17 cellular contexts compared by ENCODE assay signal in the genomic region with DNA sequence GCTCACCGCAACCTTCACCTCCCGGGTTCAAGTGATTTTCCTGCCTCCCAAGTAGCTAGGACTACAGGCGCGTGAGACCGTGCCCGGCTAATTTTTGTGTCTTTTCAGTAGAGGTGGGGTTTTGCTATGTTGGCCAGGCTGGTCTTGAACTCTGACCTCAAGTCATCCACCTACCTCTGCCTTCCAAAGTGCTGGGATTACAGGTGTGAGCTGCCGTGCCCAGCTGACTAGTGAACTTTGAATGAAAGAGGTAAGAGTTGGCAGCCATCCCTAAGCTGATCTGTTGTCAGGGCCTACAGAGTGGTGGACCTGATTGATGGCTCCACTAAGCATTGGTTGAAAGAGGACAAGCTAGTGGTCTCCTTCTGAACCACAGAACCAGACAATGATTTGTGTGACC.
"Had no signal": no experiment of that assay in that cellular context is flagged by ENCODE, and none has a peak within 500 bp of the region (broad histone marks: within the 10 kb centered on the region; RNA-seq: fewer than 3 reads in every experiment).

No MANE protein-coding gene starts in this region.

- H3K27ac ChIP-seq: heart left ventricle, suprapubic skin, upper lobe of left lung had no signal

- H3K4me3 ChIP-seq: dorsolateral prefrontal cortex, heart left ventricle, suprapubic skin, upper lobe of left lung had no signal

- H3K27ac Mint-ChIP-seq: activated CD4-positive, alpha-beta memory T cell treated with anti-CD3 and anti-CD28 coated beads for 36 hours; activated naive CD4-positive, alpha-beta T cell treated with anti-CD3 and anti-CD28 coated beads, Interleukin-2, amount 10 ng/mL, durations not matched to agents 7 days and 5 days; endodermal cell had no signal

- DNase-seq: activated CD4-positive, alpha-beta memory T cell treated with anti-CD3 and anti-CD28 coated beads for 36 hours; activated CD4-positive, alpha-beta T cell treated with anti-CD3 and anti-CD28 coated beads for 1 hour; activated naive CD4-positive, alpha-beta T cell treated with anti-CD3 and anti-CD28 coated beads, Interleukin-2, amount 10 ng/mL, durations not matched to agents 7 days and 5 days; dorsolateral prefrontal cortex; endodermal cell; heart left ventricle; immature natural killer cell; mammary epithelial cell; naive thymus-derived CD4-positive, alpha-beta T cell; stimulated activated CD4-positive, alpha-beta T cell treated with anti-CD3 and anti-CD28 coated beads, Interleukin-15, amount 100 ng/mL, for 24 hours; stimulated activated CD4-positive, alpha-beta T cell treated with anti-CD3 and anti-CD28 coated beads, Interleukin-4, amount 100 ng/mL, for 1 hour; stimulated activated naive CD8-positive, alpha-beta T cell treated with anti-CD3 and anti-CD28 coated beads, Interleukin-15, Interleukin-2, amounts not matched to agents 100 U/mL and 50 U/mL, for 24 hours; upper lobe of left lung had no signal

- H3K4me3 Mint-ChIP-seq: activated CD4-positive, alpha-beta memory T cell treated with anti-CD3 and anti-CD28 coated beads for 36 hours; activated naive CD4-positive, alpha-beta T cell treated with anti-CD3 and anti-CD28 coated beads, Interleukin-2, amount 10 ng/mL, durations not matched to agents 7 days and 5 days; endodermal cell; naive thymus-derived CD4-positive, alpha-beta T cell had no signal

- H2AFZ ChIP-seq: parathyroid adenoma had no signal

- H3K9ac ChIP-seq: parathyroid adenoma had no signal

- H3K9me3 Mint-ChIP-seq: activated CD4-positive, alpha-beta memory T cell treated with anti-CD3 and anti-CD28 coated beads for 36 hours; endodermal cell; immature natural killer cell; naive thymus-derived CD4-positive, alpha-beta T cell had no signal

- ATAC-seq: heart left ventricle; naive thymus-derived CD4-positive, alpha-beta T cell; SK-N-SH treated with all-trans-retinoic acid at 6 μM for 48 hours; stimulated activated naive CD8-positive, alpha-beta T cell treated with anti-CD3 and anti-CD28 coated beads, Interleukin-15, Interleukin-2, amounts not matched to agents 100 U/mL and 50 U/mL, for 24 hours had no signal

- H3K27me3 ChIP-seq: dorsolateral prefrontal cortex, heart left ventricle, suprapubic skin, upper lobe of left lung had no signal

- FAIRE-seq: frontal cortex had no signal

- H3K36me3 ChIP-seq: suprapubic skin had no signal

- H3K9me3 ChIP-seq: heart left ventricle, suprapubic skin, upper lobe of left lung had no signal

- H3K27me3 Mint-ChIP-seq: activated CD4-positive, alpha-beta memory T cell treated with anti-CD3 and anti-CD28 coated beads for 36 hours; activated naive CD4-positive, alpha-beta T cell treated with anti-CD3 and anti-CD28 coated beads, Interleukin-2, amount 10 ng/mL, durations not matched to agents 7 days and 5 days; naive thymus-derived CD4-positive, alpha-beta T cell had no signal
